ENCODE assay signal across 21 cellular contexts in the genomic region with DNA sequence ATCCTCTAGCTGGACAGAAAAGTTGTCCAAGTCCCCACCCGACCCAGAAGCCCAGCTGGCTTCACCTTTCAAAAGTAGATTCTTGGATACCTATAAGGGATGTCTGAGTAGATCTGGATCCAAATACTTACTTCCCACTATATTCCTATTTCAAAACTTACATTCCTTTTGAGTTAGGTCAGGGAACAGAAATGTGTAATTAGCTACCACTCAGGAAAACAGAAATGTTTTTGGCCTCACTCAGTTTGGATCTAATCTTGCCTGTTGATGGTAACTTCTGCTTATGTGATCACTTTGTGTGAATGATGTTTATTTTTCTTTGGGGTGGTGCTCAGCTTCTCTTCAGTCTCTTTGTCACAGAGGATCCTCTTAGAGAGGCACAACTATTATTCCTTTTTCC.
DNase-seq lines count a peak whose midpoint lies in the region; ATAC-seq, FAIRE-seq and TF ChIP-seq lines count a peak whose summit lies in the region.
"Had no signal": no experiment of that assay in that cellular context is flagged by ENCODE, and none has a peak within 500 bp of the region (broad histone marks: within the 10 kb centered on the region; RNA-seq: fewer than 3 reads in every experiment).

No MANE protein-coding gene starts in this region.

- no peaks in the 10 kb centered on the region for H3K4me1 ChIP-seq in PC-3 (ENCODE audit: insufficient read depth, low read length)
- H3K4me1 ChIP-seq in endothelial cell of umbilical vein (ENCODE audit: control insufficient read depth, extremely low read depth, insufficient read depth, low read length), result no peaks in the 10 kb centered on the region
- no peaks in the 10 kb centered on the region for H3K4me1 ChIP-seq in mesodermal cell (ENCODE audit: control insufficient read depth, insufficient read depth, low read length, poor library complexity, severe bottlenecking)
- H3K4me1 ChIP-seq: left ventricle myocardium inferior, right lobe of liver, SJSA1, upper lobe of left lung had no signal

- TF ChIP-seq POLR2A in endothelial cell of umbilical vein (IDR thresholded peaks at IDR 0.05; ENCODE audit: low read depth, low read length), result no peak

- no peaks in the 10 kb centered on the region for H3K9me3 ChIP-seq in PC-3 (ENCODE audit: low read length)
- H3K9me3 ChIP-seq in endothelial cell of umbilical vein (replicated peaks; ENCODE audit: control insufficient read depth, insufficient read depth, low read length), result no peaks in the 10 kb centered on the region
- no peaks in the 10 kb centered on the region for H3K9me3 ChIP-seq in mesodermal cell (ENCODE audit: control insufficient read depth, low read length)
- H3K9me3 ChIP-seq: right lobe of liver, upper lobe of left lung had no signal

- H3K79me2 ChIP-seq in PC-3 (ENCODE audit: low read length) (no peaks in the 10 kb centered on the region), endothelial cell of umbilical vein (ENCODE audit: control insufficient read depth, insufficient read depth, low read length) (no peaks in the 10 kb centered on the region)

- H3K36me3 ChIP-seq in BJ (ENCODE audit: control insufficient read depth, insufficient read depth, low read length) (no peaks in the 10 kb centered on the region), PC-3 (ENCODE audit: low read depth, low read length) (no peaks in the 10 kb centered on the region), endothelial cell of umbilical vein (ENCODE audit: control insufficient read depth in 2 of 2, extremely low read depth in 1 of 2, insufficient read depth in 2 of 2, low read length in 2 of 2) (no peaks in the 10 kb centered on the region), mesodermal cell (ENCODE audit: control insufficient read depth, insufficient read depth, low read length) (no peaks in the 10 kb centered on the region)
- H3K36me3 ChIP-seq: left ventricle myocardium inferior, right lobe of liver, SJSA1, upper lobe of left lung had no signal

- no peaks in the 10 kb centered on the region for H3K9me2 ChIP-seq in PC-3 (replicated peaks; ENCODE audit: low read length)

- no peak for FAIRE-seq in endothelial cell of umbilical vein (lab: Jason Lieb, UNC)

- no CpG with 5 or more reads among the region's 1 CpG for WGBS in mesodermal cell (ENCODE audit: insufficient coverage in 2 of 2), 2 experiments

- TF ChIP-seq CTCF in BJ (IDR thresholded peaks at IDR 0.05; ENCODE audit: insufficient read depth, low read depth, low read length), result no peak
- no peak for TF ChIP-seq CTCF in PC-3 (conservative IDR thresholded peaks at IDR 0.05; ENCODE audit: low read depth, low read length)
- TF ChIP-seq CTCF in endothelial cell of umbilical vein (IDR thresholded peaks at IDR 0.05; ENCODE audit: extremely low read depth in 1 of 2, insufficient read depth in 1 of 2, low read depth in 1 of 2, low read length in 2 of 2), result no peak

- H4K20me1 ChIP-seq in PC-3 (ENCODE audit: low read length), result no peaks in the 10 kb centered on the region
- no peaks in the 10 kb centered on the region for H4K20me1 ChIP-seq in endothelial cell of umbilical vein (replicated peaks; ENCODE audit: control insufficient read depth, extremely low read depth, insufficient read depth, low read length)

- H3K4me3 ChIP-seq in BJ (ENCODE audit: low read depth, low read length) (no peak overlapping the region), PC-3 (ENCODE audit: low read length) (no peak overlapping the region), endothelial cell of umbilical vein (replicated peaks in 1 of 3; ENCODE audit: insufficient read depth in 1 of 3, low read depth in 1 of 3, low read length in 3 of 3) (no peak overlapping the region), mesodermal cell (ENCODE audit: extremely low read depth, insufficient read depth, low read length, poor library complexity, severe bottlenecking) (no peak overlapping the region)
- H3K4me3 ChIP-seq: left ventricle myocardium inferior, right lobe of liver, SJSA1, upper lobe of left lung had no signal

- H3K9ac ChIP-seq in PC-3 (ENCODE audit: low read length), result no peak overlapping the region
- H3K9ac ChIP-seq in endothelial cell of umbilical vein (replicated peaks; ENCODE audit: extremely low read depth, insufficient read depth, low read length), result no peak overlapping the region

- no peak overlapping the region for H3K27ac ChIP-seq in PC-3 (ENCODE audit: low read length)
- no peak overlapping the region for H3K27ac ChIP-seq in endothelial cell of umbilical vein (ENCODE audit: insufficient read depth, low read depth, low read length)
- H3K27ac ChIP-seq in mesodermal cell (ENCODE audit: low read depth, low read length, severe bottlenecking), result peak overlapping the region; percentile 54
- H3K27ac ChIP-seq: left ventricle myocardium inferior, right lobe of liver, SJSA1, upper lobe of left lung had no signal

- no peaks in the 10 kb centered on the region for H3K27me3 ChIP-seq in BJ (ENCODE audit: control insufficient read depth, insufficient read depth, low read length)
- H3K27me3 ChIP-seq in PC-3 (ENCODE audit: low read length), result no peaks in the 10 kb centered on the region
- no peaks in the 10 kb centered on the region for H3K27me3 ChIP-seq in endothelial cell of umbilical vein (ENCODE audit: control insufficient read depth in 2 of 2, insufficient read depth in 2 of 2, low read length in 2 of 2)
- H3K27me3 ChIP-seq: right lobe of liver, SJSA1, upper lobe of left lung had no signal

- no peaks in the 10 kb centered on the region for H3F3A ChIP-seq in PC-3 (ENCODE audit: low read length, unreplicated experiment)

- DNase-seq in BJ (ENCODE audit: low read depth), result peak; percentile 7
- DNase-seq in PC-3, result peak; percentile 32
- peak; percentile 7 for DNase-seq in endothelial cell of umbilical vein (ENCODE audit: low read depth, low spot score)
- DNase-seq in activated T-cell treated with anti-CD3 and anti-CD28 coated beads, Interleukin-2, amount 50 U/mL, for 48 hours, result no peak
- no peak for DNase-seq in activated CD8-positive, alpha-beta memory T cell treated with anti-CD3 and anti-CD28 coated beads, Interleukin-2, amount 50 U/mL, for 48 hours
- DNase-seq in NCI-H524 (lab: John Stamatoyannopoulos, UW), result no peak
- DNase-seq in Ammon's horn (ENCODE audit: low spot score), result no peak
- DNase-seq: ACHN; activated CD8-positive, alpha-beta memory T cell treated with anti-CD3 and anti-CD28 coated beads for 24 hours; activated naive CD8-positive, alpha-beta T cell treated with anti-CD3 and anti-CD28 coated beads, Interleukin-2, amount 50 U/mL, for 24 hours; cerebellar nuclear complex; KG1; left ventricle myocardium inferior; NCI-H1105; OCI-M1; right lobe of liver; stimulated activated CD4-positive, alpha-beta T cell treated with anti-CD3 and anti-CD28 coated beads, Interleukin-1b, Interleukin-23, amount 100 ng/mL, for 48 hours; stimulated activated naive CD8-positive, alpha-beta T cell treated with anti-CD3 and anti-CD28 coated beads, Interleukin-15, Interleukin-2, amounts not matched to agents 100 U/mL and 50 U/mL, for 24 hours had no signal

- peak; percentile 51 for ATAC-seq in PC-3
- ATAC-seq: activated naive CD8-positive, alpha-beta T cell treated with anti-CD3 and anti-CD28 coated beads, Interleukin-2, amount 50 U/mL, for 24 hours; right lobe of liver; stimulated activated naive CD8-positive, alpha-beta T cell treated with anti-CD3 and anti-CD28 coated beads, Interleukin-15, Interleukin-2, amounts not matched to agents 100 U/mL and 50 U/mL, for 24 hours had no signal

- dilution Hi-C loops in endothelial cell of umbilical vein (cut with MboI; ENCODE audit: extremely low pct_ligation_motif_present, low sequenced_read_pairs), result no loop called here

- BruUV-seq in PC-3 (replicated peaks; lab: Mats Ljungman, UMichigan), result no TSS peak
- no TSS peak for BruUV-seq in endothelial cell of umbilical vein (replicated peaks; lab: Mats Ljungman, UMichigan)

- POLR2A ChIA-PET in BJ (lab: Charles Lee) (interaction anchor here (0.6 kb wide), 1 partner anchor 25 kb away, joined by 7 read pairs; no protein-coding TSS in a partner anchor), PC-3 (lab: Charles Lee; ENCODE audit: unreplicated experiment) (no interaction called here), endothelial cell of umbilical vein (lab: Charles Lee) (no interaction called here)

- intact Hi-C loops in PC-3 (cut with micrococcal nuclease), result no loop called here
- intact Hi-C loops in endothelial cell of umbilical vein (cut with micrococcal nuclease), result no loop called here

- H2AFZ ChIP-seq in PC-3 (ENCODE audit: low read length) (no peak overlapping the region), endothelial cell of umbilical vein (ENCODE audit: low read depth, low read length) (no peak overlapping the region)

- CTCF ChIA-PET in BJ (lab: Yijun Ruan, JAX) (no interaction called here), PC-3 (lab: Charles Lee) (interaction anchor here (0.6 kb wide), 1 partner anchor 40 kb away, joined by 4 read pairs; no protein-coding TSS in a partner anchor), endothelial cell of umbilical vein (lab: Charles Lee) (no interaction called here)

- H3K4me2 ChIP-seq in PC-3 (ENCODE audit: low read length) (no peak overlapping the region), endothelial cell of umbilical vein (ENCODE audit: insufficient read depth, low read length) (no peak overlapping the region)

- H3K9me1 ChIP-seq in endothelial cell of umbilical vein (replicated peaks; ENCODE audit: control insufficient read depth, extremely low read depth, insufficient read depth, low read length), result no peaks in the 10 kb centered on the region

TF ChIP-seq in endothelial cell of umbilical vein, 7 proteins besides CTCF, POLR2A, EP300 and RAD21:
- TF ChIP-seq FOS (IDR thresholded peaks at IDR 0.05; ENCODE audit: borderline replicate concordance, insufficient read depth, low read length), result no peak
- no peak for TF ChIP-seq JUN (IDR thresholded peaks at IDR 0.05; ENCODE audit: borderline replicate concordance, insufficient read depth, insufficient read length, low read depth)
- TF ChIP-seq, protein P1, sequence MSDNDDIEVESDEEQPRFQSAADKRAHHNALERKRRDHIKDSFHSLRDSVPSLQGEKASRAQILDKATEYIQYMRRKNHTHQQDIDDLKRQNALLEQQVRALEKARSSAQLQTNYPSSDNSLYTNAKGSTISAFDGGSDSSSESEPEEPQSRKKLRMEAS (IDR thresholded peaks at IDR 0.05; ENCODE audit: insufficient read depth, insufficient read length), result no peak
- TF ChIP-seq MYC (IDR thresholded peaks at IDR 0.05; ENCODE audit: low read depth, low read length), result no peak
- TF ChIP-seq GATA2 (IDR thresholded peaks at IDR 0.05; ENCODE audit: insufficient read depth, insufficient read length, low read depth, low read length), result no peak
- no peak for TF ChIP-seq EZH2 (IDR thresholded peaks at IDR 0.05; ENCODE audit: borderline replicate concordance, low read depth, low read length, severe bottlenecking)
- no peak for TF ChIP-seq POLR2AphosphoS5 (IDR thresholded peaks at IDR 0.05; ENCODE audit: insufficient read depth, low read depth, low read length)

Comparison
In these comparisons a context has a peak if more than half of its experiments do, and no peak if none do; other contexts are left out.
1. DNase-seq: peak in BJ (single experiment), PC-3 (single experiment) and endothelial cell of umbilical vein (single experiment); none in activated T-cell treated with anti-CD3 and anti-CD28 coated beads, Interleukin-2, amount 50 U/mL, for 48 hours (0 of 2), activated CD8-positive, alpha-beta memory T cell treated with anti-CD3 and anti-CD28 coated beads, Interleukin-2, amount 50 U/mL, for 48 hours (single experiment), NCI-H524 (0 of 2) and Ammon's horn (single experiment).